Comparison of ENCODE assay signal across 8 cellular contexts in the genomic region with DNA sequence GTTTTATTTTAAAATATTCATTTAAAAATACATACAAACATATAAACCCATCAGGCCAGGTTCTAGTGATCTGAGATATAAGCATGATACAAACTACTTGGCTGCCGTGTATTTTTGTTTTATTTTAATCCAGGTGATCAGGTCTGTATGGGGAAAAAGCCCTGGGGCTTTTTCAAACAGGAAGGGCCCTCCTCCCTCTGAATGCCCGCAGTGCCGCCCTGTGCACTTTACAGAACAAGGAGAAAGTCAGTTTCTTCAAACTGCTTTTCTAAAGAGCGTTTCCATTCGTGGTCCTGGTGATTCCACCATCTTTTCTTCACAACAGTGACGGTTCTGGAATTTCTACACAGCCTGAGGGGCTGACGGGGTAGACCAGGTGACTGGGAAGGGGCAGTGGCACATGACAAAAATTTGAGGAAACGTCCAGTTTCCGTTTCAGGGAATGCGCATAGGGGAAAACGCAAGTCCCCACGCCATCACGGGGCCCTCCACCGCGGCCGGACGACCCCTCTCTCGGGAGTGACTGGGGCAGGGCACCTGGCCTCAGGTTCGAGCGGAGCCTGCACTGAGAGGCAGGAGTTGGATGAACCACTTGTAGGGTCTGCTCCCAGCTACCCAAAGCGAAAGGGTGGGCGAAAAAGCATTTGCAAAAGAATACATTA. TPM values are rescaled to one million over a fixed set of nuclear protein-coding genes. Genes with fewer than 3 reads are reported as not detected.
DNase-seq lines count a peak whose midpoint lies in the region; ATAC-seq and TF ChIP-seq lines count a peak whose summit lies in the region.

No MANE protein-coding gene starts in this region.

- H2AFZ ChIP-seq in neuron (ENCODE audit: low read depth, low read length), result peak overlapping the region; percentile 24

- intact Hi-C loops in esophagus squamous epithelium (cut with DNase I), result no loop called here

- DNase-seq in GM20000 (ENCODE audit: low spot score), result peak; percentile 24
- peak in 1 of 2 experiments; percentile 14 for DNase-seq in SJSA1 (ENCODE audit: low read depth in 1 of 2, low spot score in 2 of 2)
- DNase-seq in esophagus squamous epithelium (lab: John Stamatoyannopoulos, UW), result no peak
- no peak for DNase-seq in GOT3 (lab: John Stamatoyannopoulos, UW)
- DNase-seq in NCI-H2107 treated with DMSO at 0.1 percent for 48 hours (lab: John Stamatoyannopoulos, UW; ENCODE audit: unreplicated experiment), result no peak
- DNase-seq in iPS-NIHi7 (ENCODE audit: extremely low spot score), result no peak

- H3K27ac ChIP-seq in SJSA1 (no peak overlapping the region), esophagus squamous epithelium (peak overlapping the region; percentile 81 to 93 (median 91))

- H3K4me1 ChIP-seq in SJSA1 (replicated peaks), result peaks cover 20% of the 10 kb centered on the region
- H3K4me1 ChIP-seq in esophagus squamous epithelium, result peaks cover 7 to 49% (median 8%) of the 10 kb centered on the region in 3 donors
- peaks cover 15% of the 10 kb centered on the region for H3K4me1 ChIP-seq in neuron (ENCODE audit: insufficient read depth, low read length)

- H3K4me3 ChIP-seq in SJSA1 (peak overlapping the region; percentile 97), esophagus squamous epithelium (peak overlapping the region; percentile 57 to 89 (median 72)), neuron (ENCODE audit: low read length) (peak overlapping the region; percentile 51)

- TF ChIP-seq CTCF in GM20000 (IDR thresholded peaks at IDR 0.05; ENCODE audit: extremely low read depth, missing control alignments), result no peak
- TF ChIP-seq CTCF in esophagus squamous epithelium (IDR thresholded peaks at IDR 0.05), result no peak

- H3K36me3 ChIP-seq in SJSA1 (peaks cover 14% of the 10 kb centered on the region), esophagus squamous epithelium (no peaks in the 10 kb centered on the region), neuron (ENCODE audit: insufficient read depth, low read length) (no peaks in the 10 kb centered on the region)

- no peaks in the 10 kb centered on the region for H3K27me3 ChIP-seq in SJSA1 (replicated peaks)
- peaks cover 0 to 52% (median 0%) of the 10 kb centered on the region in 4 donors for H3K27me3 ChIP-seq in esophagus squamous epithelium
- no peaks in the 10 kb centered on the region for H3K27me3 ChIP-seq in neuron (ENCODE audit: insufficient read depth, low read length)

- no peak for TF ChIP-seq POLR2A in esophagus squamous epithelium (IDR thresholded peaks at IDR 0.05)

- WGBS in esophagus squamous epithelium, 2 donors, result 5 to 12% methylated on average over 18 to 21 of the region's 22 CpGs

- ATAC-seq in GM19351 (IDR thresholded peaks at IDR 0.05; ENCODE audit: unreplicated experiment), result no peak

- no peaks in the 10 kb centered on the region for H3K9me3 ChIP-seq in SJSA1 (replicated peaks)
- no peaks in the 10 kb centered on the region for H3K9me3 ChIP-seq in esophagus squamous epithelium
- no peaks in the 10 kb centered on the region for H3K9me3 ChIP-seq in neuron (ENCODE audit: low read length)

RNA-seq across cellular contexts. Expression of a gene that starts 1.1 kb away (rescaled TPM):
- total RNA-seq in SJSA1 (2014; rRNA removed; shearing (Covaris generic)), result 102 and 180 TPM in 2 replicates
- total RNA-seq in esophagus squamous epithelium, result 100 to 1,000 TPM in 2 of 4 donors, 10 to 100 TPM in 2; 65.0 to 217 (median 85.3) TPM
